In the genomic region with DNA sequence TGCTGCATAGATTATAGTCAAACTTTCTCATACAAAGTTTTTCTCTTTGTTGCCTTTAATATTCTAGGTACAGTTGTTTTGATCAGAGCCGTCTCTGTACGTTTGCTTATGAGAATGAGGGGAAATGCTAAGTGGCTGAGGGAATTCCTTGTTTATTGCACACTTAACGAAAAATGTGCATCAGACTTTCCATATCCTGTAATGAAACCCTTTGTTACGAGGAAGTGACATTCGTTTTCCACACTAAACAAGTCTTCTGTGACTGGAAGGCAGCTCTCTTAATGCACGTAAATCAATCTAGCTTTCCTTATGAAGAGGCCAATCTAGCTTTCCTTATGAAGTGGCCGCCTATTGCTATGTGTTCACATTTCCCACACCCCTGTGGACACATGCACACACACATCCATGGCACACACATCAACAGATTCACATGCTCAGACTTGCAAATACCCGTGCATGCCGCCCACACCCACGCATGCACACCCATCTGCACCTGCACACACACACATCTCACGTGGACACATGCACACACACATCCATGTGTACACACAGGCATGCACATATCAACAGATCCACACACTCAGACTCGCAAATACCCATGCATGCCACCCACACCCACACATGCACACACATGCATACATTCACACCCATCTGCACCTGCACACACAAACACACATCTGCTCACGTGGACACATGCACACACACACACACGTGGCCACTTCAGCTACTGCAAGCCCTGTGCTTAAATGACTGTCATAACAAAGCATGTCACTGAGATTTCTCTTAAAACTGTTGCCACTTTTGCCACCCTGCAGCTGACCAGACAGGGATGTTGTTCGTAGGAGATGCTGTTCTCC, we compare ENCODE assay signal across 23 cellular contexts.
DNase-seq lines count a peak whose midpoint lies in the region; ATAC-seq and TF ChIP-seq lines count a peak whose summit lies in the region.
"Had no signal": no experiment of that assay in that cellular context is flagged by ENCODE, and none has a peak within 500 bp of the region (broad histone marks: within the 10 kb centered on the region; RNA-seq: fewer than 3 reads in every experiment).

No MANE protein-coding gene starts in this region.

- H2BK12ac ChIP-seq in neuronal stem cell (ENCODE audit: low read length): no peak overlapping the region

- peak; percentile 33 to 56 for ATAC-seq in activated T-cell treated with anti-CD3 and anti-CD28 coated beads, Interleukin-2, amount 50 U/mL, for 72 hours (replicated peaks in 1 of 2)
- no peak for ATAC-seq in HG03045 (IDR thresholded peaks at IDR 0.05; ENCODE audit: unreplicated experiment)
- no peak for ATAC-seq in activated CD8-positive, alpha-beta T cell treated with anti-CD3 and anti-CD28 coated beads for 36 hours

- H3K27me3 Mint-ChIP-seq in activated T-cell treated with anti-CD3 and anti-CD28 coated beads, Interleukin-2, amount 50 U/mL, for 72 hours (ENCODE audit: low read depth): peaks cover 13% of the 10 kb centered on the region
- H3K27me3 Mint-ChIP-seq in activated naive CD8-positive, alpha-beta T cell treated with anti-CD3 and anti-CD28 coated beads for 36 hours: no peaks in the 10 kb centered on the region
- H3K27me3 Mint-ChIP-seq in activated CD8-positive, alpha-beta T cell treated with anti-CD3 and anti-CD28 coated beads for 36 hours: no peaks in the 10 kb centered on the region

- no CpG with 5 or more reads among the region's 15 CpGs for WGBS in neuronal stem cell (ENCODE audit: extremely low coverage in 2 of 2, insufficient read length in 2 of 2, insufficient replicate concordance in 1 of 2), 2 donors

- no peaks in the 10 kb centered on the region for H3K36me3 Mint-ChIP-seq in activated T-cell treated with anti-CD3 and anti-CD28 coated beads, Interleukin-2, amount 50 U/mL, for 72 hours (ENCODE audit: insufficient read depth in 2 of 2)
- peaks cover 1% of the 10 kb centered on the region for H3K36me3 Mint-ChIP-seq in activated naive CD8-positive, alpha-beta T cell treated with anti-CD3 and anti-CD28 coated beads for 36 hours
- H3K36me3 Mint-ChIP-seq in activated CD8-positive, alpha-beta T cell treated with anti-CD3 and anti-CD28 coated beads for 36 hours (ENCODE audit: low read depth): no peaks in the 10 kb centered on the region
- H3K36me3 Mint-ChIP-seq: naive B cell had no signal

- TF ChIP-seq CTCF in HEK293 (tag by site-specific recombination; IDR thresholded peaks at IDR 0.05): no peak
- no peak for TF ChIP-seq CTCF in activated CD8-positive, alpha-beta T cell treated with anti-CD3 and anti-CD28 coated beads for 36 hours (IDR thresholded peaks at IDR 0.05)

- H3K14ac ChIP-seq in neuronal stem cell (ENCODE audit: low read length): peak overlapping the region; percentile 1

- POLR2A ChIA-PET in HEK293 (lab: Yijun Ruan, JAX): no interaction called here
- POLR2A ChIA-PET in activated CD8-positive, alpha-beta T cell treated with anti-CD3 and anti-CD28 coated beads for 36 hours (lab: Charles Lee): no interaction called here

- no peak overlapping the region for H3K23ac ChIP-seq in neuronal stem cell (ENCODE audit: low read depth, low read length, poor library complexity)

- H3K9ac ChIP-seq in neuronal stem cell (ENCODE audit: low read depth, low read length, poor library complexity): peak overlapping the region; percentile 86

- DNase-seq in activated T-cell treated with anti-CD3 and anti-CD28 coated beads, Interleukin-2, amount 50 U/mL, for 72 hours: no peak
- no peak for DNase-seq in activated T-cell treated with anti-CD3 and anti-CD28 coated beads, Interleukin-2, amount 50 U/mL, for 1 hour
- no peak for DNase-seq in activated naive CD8-positive, alpha-beta T cell treated with anti-CD3 and anti-CD28 coated beads for 36 hours
- no peak for DNase-seq in neuronal stem cell (ENCODE audit: low spot score)
- DNase-seq in activated CD8-positive, alpha-beta T cell treated with anti-CD3 and anti-CD28 coated beads for 36 hours: no peak
- DNase-seq: adrenal gland; C1 segment of cervical spinal cord; Caco-2; DMS79 treated with DMSO at 0.1 percent for 48 hours; effector CD4-positive, alpha-beta T cell; GF-D8; glutamatergic neuron; naive B cell; NCI-H2081 treated with DMSO at 0.1 percent for 48 hours; NCI-H446 treated with DMSO at 0.1 percent for 48 hours; nucleus accumbens; stomach; transverse colon had no signal

- peaks cover 51% of the 10 kb centered on the region for H3K4me1 Mint-ChIP-seq in activated T-cell treated with anti-CD3 and anti-CD28 coated beads, Interleukin-2, amount 50 U/mL, for 72 hours (ENCODE audit: low read depth)
- peaks cover 25% of the 10 kb centered on the region for H3K4me1 Mint-ChIP-seq in activated naive CD8-positive, alpha-beta T cell treated with anti-CD3 and anti-CD28 coated beads for 36 hours
- H3K4me1 Mint-ChIP-seq in activated CD8-positive, alpha-beta T cell treated with anti-CD3 and anti-CD28 coated beads for 36 hours (ENCODE audit: low read depth): peaks cover 28% of the 10 kb centered on the region

- intact Hi-C loops in activated CD8-positive, alpha-beta T cell treated with anti-CD3 and anti-CD28 coated beads for 36 hours (cut with micrococcal nuclease): no loop called here

- H4K8ac ChIP-seq in neuronal stem cell (ENCODE audit: low read depth, low read length): no peak overlapping the region

- CTCF ChIA-PET in HEK293 (lab: Yijun Ruan, JAX): interaction anchor here (0.7 to 1.9 kb wide), 4 partner anchors 184 to 421 kb away, joined by 3 to 12 read pairs (median 5); no protein-coding TSS in a partner anchor
- CTCF ChIA-PET in activated CD8-positive, alpha-beta T cell treated with anti-CD3 and anti-CD28 coated beads for 36 hours (lab: Charles Lee): interaction anchor here (1.1 kb wide), 1 partner anchor 281 kb away, joined by 3 read pairs; no protein-coding TSS in a partner anchor

- H3K36me3 ChIP-seq in HEK293 (ENCODE audit: control insufficient read depth in 2 of 2, insufficient read depth in 1 of 2, low read length in 2 of 2) (no peaks in the 10 kb centered on the region), neuronal stem cell (replicated peaks in 1 of 2; ENCODE audit: control insufficient read depth in 2 of 2, insufficient read depth in 2 of 2, low read length in 2 of 2) (no peaks in the 10 kb centered on the region)
- H3K36me3 ChIP-seq: adrenal gland, breast epithelium, prostate gland, stomach, transverse colon had no signal

- H2BK120ac ChIP-seq in neuronal stem cell (ENCODE audit: low read depth, low read length): no peak overlapping the region

- H3K79me1 ChIP-seq in neuronal stem cell (ENCODE audit: low read depth, low read length): no peaks in the 10 kb centered on the region

- H3K4me3 ChIP-seq in HEK293 (ENCODE audit: low read depth, low read length) (no peak overlapping the region), neuronal stem cell (ENCODE audit: low read length in 2 of 2) (peak overlapping the region in 1 of 2 donors; percentile 59)
- H3K4me3 ChIP-seq: adrenal gland, breast epithelium, prostate gland, stomach, transverse colon had no signal

- no peak overlapping the region for H3K27ac Mint-ChIP-seq in activated T-cell treated with anti-CD3 and anti-CD28 coated beads, Interleukin-2, amount 50 U/mL, for 72 hours
- H3K27ac Mint-ChIP-seq in activated naive CD8-positive, alpha-beta T cell treated with anti-CD3 and anti-CD28 coated beads for 36 hours: peak overlapping the region; percentile 38
- H3K27ac Mint-ChIP-seq in activated CD8-positive, alpha-beta T cell treated with anti-CD3 and anti-CD28 coated beads for 36 hours: no peak overlapping the region
- H3K27ac Mint-ChIP-seq: activated T-helper 2 cell treated with anti-CD3 and anti-CD28 coated beads, Interferon-gamma antibody, Interleukin-2, Interleukin-4, amounts not matched to agents 10 μg/mL and 5 μg/mL and 100 μg/mL, durations not matched to agents 14 hours and 24 hours and 36 hours had no signal

- no peak overlapping the region for H3K27ac ChIP-seq in HEK293 (ENCODE audit: extremely low read depth, low read depth, low read length)
- no peak overlapping the region for H3K27ac ChIP-seq in neuronal stem cell (replicated peaks; ENCODE audit: low read length)
- H3K27ac ChIP-seq: adrenal gland, breast epithelium, prostate gland, stomach, transverse colon had no signal

- no peak overlapping the region for H3K18ac ChIP-seq in neuronal stem cell (ENCODE audit: low read length)

- no peak overlapping the region for H2BK15ac ChIP-seq in neuronal stem cell (ENCODE audit: low read length)

- peak overlapping the region; percentile 79 for H3K4ac ChIP-seq in neuronal stem cell (ENCODE audit: low read length)

- no peaks in the 10 kb centered on the region for H3K9me3 Mint-ChIP-seq in activated T-cell treated with anti-CD3 and anti-CD28 coated beads, Interleukin-2, amount 50 U/mL, for 72 hours
- H3K9me3 Mint-ChIP-seq in activated naive CD8-positive, alpha-beta T cell treated with anti-CD3 and anti-CD28 coated beads for 36 hours: no peaks in the 10 kb centered on the region
- H3K9me3 Mint-ChIP-seq in activated CD8-positive, alpha-beta T cell treated with anti-CD3 and anti-CD28 coated beads for 36 hours: no peaks in the 10 kb centered on the region
- H3K9me3 Mint-ChIP-seq: activated T-helper 2 cell treated with anti-CD3 and anti-CD28 coated beads, Interferon-gamma antibody, Interleukin-2, Interleukin-4, amounts not matched to agents 10 μg/mL and 5 μg/mL and 100 μg/mL, durations not matched to agents 14 hours and 24 hours and 36 hours had no signal

- peak overlapping the region in 1 of 2 donors; percentile 14 for H3K4me3 Mint-ChIP-seq in activated T-cell treated with anti-CD3 and anti-CD28 coated beads, Interleukin-2, amount 50 U/mL, for 72 hours
- no peak overlapping the region for H3K4me3 Mint-ChIP-seq in activated naive CD8-positive, alpha-beta T cell treated with anti-CD3 and anti-CD28 coated beads for 36 hours
- no peak overlapping the region for H3K4me3 Mint-ChIP-seq in activated CD8-positive, alpha-beta T cell treated with anti-CD3 and anti-CD28 coated beads for 36 hours

- no peaks in the 10 kb centered on the region for H3K4me1 ChIP-seq in HEK293 (ENCODE audit: control insufficient read depth, insufficient read depth, low read length)
- peaks cover 0 to 5% of the 10 kb centered on the region in 2 donors for H3K4me1 ChIP-seq in neuronal stem cell (ENCODE audit: control insufficient read depth in 2 of 2, insufficient read depth in 1 of 2, low read depth in 1 of 2, low read length in 2 of 2)
- H3K4me1 ChIP-seq: adrenal gland, breast epithelium, Caco-2, prostate gland, stomach, transverse colon had no signal

- H2AK5ac ChIP-seq in neuronal stem cell (ENCODE audit: low read depth, low read length): no peak overlapping the region

- no peak overlapping the region for H4K91ac ChIP-seq in neuronal stem cell (ENCODE audit: low read depth, low read length, poor library complexity)

- H2BK5ac ChIP-seq in neuronal stem cell (ENCODE audit: low read length): no peak overlapping the region

- no peak overlapping the region for H2AFZ ChIP-seq in neuronal stem cell (ENCODE audit: low read length)

- H3K9me3 ChIP-seq in HEK293 (ENCODE audit: control insufficient read depth, insufficient read depth, low read depth, low read length) (no peaks in the 10 kb centered on the region), neuronal stem cell (replicated peaks in 1 of 2; ENCODE audit: control insufficient read depth in 2 of 2, insufficient read depth in 1 of 2, low read depth in 1 of 2, low read length in 2 of 2) (no peaks in the 10 kb centered on the region)
- H3K9me3 ChIP-seq: adrenal gland, breast epithelium, Caco-2, prostate gland, stomach, transverse colon had no signal

- no peaks in the 10 kb centered on the region for H3K27me3 ChIP-seq in neuronal stem cell (ENCODE audit: control insufficient read depth in 3 of 3, insufficient read depth in 3 of 3, low read depth in 1 of 3, low read length in 3 of 3)
- H3K27me3 ChIP-seq: adrenal gland, transverse colon had no signal

- no peak overlapping the region for H3K4me2 ChIP-seq in neuronal stem cell (ENCODE audit: insufficient read depth, low read length, poor library complexity, severe bottlenecking)

Comparison
In these comparisons a context has a peak if more than half of its experiments do, and no peak if none do; other contexts are left out.
1. ATAC-seq: peak in activated T-cell treated with anti-CD3 and anti-CD28 coated beads, Interleukin-2, amount 50 U/mL, for 72 hours (2 of 2); none in HG03045 (single experiment) and activated CD8-positive, alpha-beta T cell treated with anti-CD3 and anti-CD28 coated beads for 36 hours (single experiment).